Comparison of ENCODE assay signal across 29 cellular contexts in the genomic region with DNA sequence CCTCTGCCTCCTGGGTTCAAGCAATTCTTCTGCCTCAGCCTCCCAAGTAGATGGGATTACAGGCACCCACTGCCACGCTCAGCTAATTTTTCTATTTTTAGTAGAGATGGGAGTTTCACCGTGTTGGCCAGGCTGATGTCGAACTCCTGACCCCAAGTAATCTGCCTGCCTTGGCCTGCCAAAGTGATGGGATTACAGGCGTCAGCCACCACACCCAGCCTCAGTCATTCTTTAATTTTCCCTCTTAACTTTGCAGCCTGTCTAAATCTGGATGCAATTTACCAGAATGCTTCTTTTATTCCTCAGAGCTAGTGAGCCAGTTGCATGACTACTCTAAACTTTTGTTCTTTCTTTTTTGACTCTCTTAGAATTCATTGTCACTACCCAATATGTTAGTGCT.
"Had no signal": no experiment of that assay in that cellular context is flagged by ENCODE, and none has a peak within 500 bp of the region (broad histone marks: within the 10 kb centered on the region; RNA-seq: fewer than 3 reads in every experiment).

No MANE protein-coding gene starts in this region.

- H3K4me1 ChIP-seq: colonic mucosa, foreskin keratinocyte, left lung, pancreas, right atrium auricular region, thyroid gland, vagina had no signal

- H3K4me3 ChIP-seq: colonic mucosa, esophagus squamous epithelium, gastroesophageal sphincter, heart left ventricle, hepatocyte, left lung, mucosa of descending colon, pancreas, right atrium auricular region, smooth muscle cell, thyroid gland, vagina had no signal

- H3K9me3 ChIP-seq: colonic mucosa, neutrophil, pancreas, thyroid gland, vagina had no signal

- H3K27me3 ChIP-seq: colonic mucosa, esophagus squamous epithelium, foreskin keratinocyte, gastroesophageal sphincter, heart left ventricle, hepatocyte, left lung, neutrophil, pancreas, right atrium auricular region, thyroid gland, vagina had no signal

- H3K27ac ChIP-seq: colonic mucosa, esophagus squamous epithelium, foreskin keratinocyte, heart left ventricle, hepatocyte, left lung, neutrophil, pancreas, right atrium auricular region, thyroid gland, vagina had no signal

- ATAC-seq: effector memory CD8-positive, alpha-beta T cell; foreskin keratinocyte; gastroesophageal sphincter; heart left ventricle; left lung; mucosa of descending colon; natural killer cell treated with Interleukin-12 subunit alpha and Interleukin-12 subunit beta and Interleukin-15 and Interleukin-18, amount 100 ng/mL, for 72 hours; pancreas; sciatic nerve; stimulated activated naive CD8-positive, alpha-beta T cell treated with anti-CD3 and anti-CD28 coated beads, Interleukin-15, amount 100 ng/mL, for 72 hours had no signal

- H3K36me3 ChIP-seq: colonic mucosa, esophagus squamous epithelium, gastroesophageal sphincter, heart left ventricle, left lung, neutrophil, pancreas, right atrium auricular region, thyroid gland, vagina had no signal

- DNase-seq: colonic mucosa; dermis blood vessel endothelial cell; effector memory CD8-positive, alpha-beta T cell; erythroblast; esophagus squamous epithelium; foreskin keratinocyte; heart left ventricle; kidney; left lung; mesenchymal stem cell; mucosa of descending colon; naive B cell; pancreas; stimulated activated CD4-positive, alpha-beta T cell treated with anti-CD3 and anti-CD28 coated beads, Interleukin-12 subunit alpha, Interleukin-12 subunit beta, amount 100 ng/mL, for 4 hours; stimulated activated CD4-positive, alpha-beta T cell treated with anti-CD3 and anti-CD28 coated beads, Interleukin-1b, Interleukin-23, amount 100 ng/mL, for 48 hours; stimulated activated CD4-positive, alpha-beta T cell treated with anti-CD3 and anti-CD28 coated beads, Interleukin-4, amount 100 ng/mL, for 1 hour; stimulated activated CD8-positive, alpha-beta memory T cell treated with anti-CD3 and anti-CD28 coated beads, Interleukin-4, amount 100 ng/mL, for 48 hours; stimulated activated naive CD4-positive, alpha-beta T cell; stimulated activated naive CD8-positive, alpha-beta T cell treated with anti-CD3 and anti-CD28 coated beads, Interleukin-15, amount 100 ng/mL, for 72 hours; thyroid gland; trophoblast cell had no signal
